Comparison of ENCODE assay signal across 9 cellular contexts in the genomic region with DNA sequence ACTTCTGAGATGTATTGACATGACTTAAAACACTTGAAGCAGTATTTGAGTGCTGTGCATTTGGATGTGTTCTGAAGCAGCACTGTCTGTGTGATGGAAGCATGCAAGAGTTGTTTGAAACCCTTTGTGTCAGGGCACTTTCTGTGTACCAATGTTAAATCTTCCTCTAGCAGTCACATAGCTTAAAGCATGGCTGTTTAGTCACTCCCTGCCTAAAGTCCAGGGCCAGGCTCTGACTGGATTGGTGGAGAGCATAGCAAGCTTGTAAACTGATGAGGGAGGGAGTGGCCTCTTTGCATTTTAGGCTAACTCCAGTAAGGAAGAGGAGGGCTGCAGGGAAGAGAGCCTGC.
DNase-seq lines count a peak whose midpoint lies in the region; ATAC-seq and TF ChIP-seq lines count a peak whose summit lies in the region.
"Had no signal": no experiment of that assay in that cellular context is flagged by ENCODE, and none has a peak within 500 bp of the region (broad histone marks: within the 10 kb centered on the region; RNA-seq: fewer than 3 reads in every experiment).

No MANE protein-coding gene starts in this region.

- H3K36me3 ChIP-seq in GM23248 (ENCODE audit: low read depth) (no peaks in the 10 kb centered on the region), Panc1 (ENCODE audit: control insufficient read depth, insufficient read depth, low read length) (no peaks in the 10 kb centered on the region), neuronal stem cell (replicated peaks in 1 of 2; ENCODE audit: control insufficient read depth in 2 of 2, insufficient read depth in 2 of 2, low read length in 2 of 2) (no peaks in the 10 kb centered on the region)

- H3K4me3 Mint-ChIP-seq in activated naive CD4-positive, alpha-beta T cell treated with anti-CD3 and anti-CD28 coated beads, Interleukin-2, amount 10 ng/mL, durations not matched to agents 7 days and 5 days = no peak overlapping the region
- H3K4me3 Mint-ChIP-seq: activated CD8-positive, alpha-beta memory T cell treated with anti-CD3 and anti-CD28 coated beads, Interleukin-2, amount 10 ng/mL, durations not matched to agents 7 days and 5 days had no signal

- no peaks in the 10 kb centered on the region for H3K27me3 ChIP-seq in GM23248 (replicated peaks; ENCODE audit: insufficient read depth)
- no peaks in the 10 kb centered on the region for H3K27me3 ChIP-seq in Panc1 (ENCODE audit: control insufficient read depth, insufficient read depth, low read length)
- H3K27me3 ChIP-seq in neuronal stem cell (ENCODE audit: control insufficient read depth in 3 of 3, insufficient read depth in 3 of 3, low read depth in 1 of 3, low read length in 3 of 3) = no peaks in the 10 kb centered on the region

- H2AK5ac ChIP-seq in neuronal stem cell (ENCODE audit: low read depth, low read length) = no peak overlapping the region

- peaks cover 9% of the 10 kb centered on the region; the same call in 1 of the 2 replicates for H4K20me1 ChIP-seq in GM23248 (ENCODE audit: insufficient read depth)

- CTCF ChIA-PET in Panc1 (lab: Charles Lee) = no interaction called here
- CTCF ChIA-PET in activated naive CD4-positive, alpha-beta T cell treated with anti-CD3 and anti-CD28 coated beads, Interleukin-2, amount 10 ng/mL, durations not matched to agents 7 days and 5 days (lab: Charles Lee) = no interaction called here

- POLR2A ChIA-PET in Panc1 (lab: Charles Lee) = no interaction called here

- no peak overlapping the region for H4K91ac ChIP-seq in neuronal stem cell (ENCODE audit: low read depth, low read length, poor library complexity)

- no peak overlapping the region for H3K27ac Mint-ChIP-seq in activated naive CD4-positive, alpha-beta T cell treated with anti-CD3 and anti-CD28 coated beads, Interleukin-2, amount 10 ng/mL, durations not matched to agents 7 days and 5 days
- H3K27ac Mint-ChIP-seq: activated CD8-positive, alpha-beta memory T cell treated with anti-CD3 and anti-CD28 coated beads, Interleukin-2, amount 10 ng/mL, durations not matched to agents 7 days and 5 days had no signal

- intact Hi-C loops in Panc1 (cut with micrococcal nuclease; ENCODE audit: unreplicated experiment) = no loop called here

- H3K4ac ChIP-seq in neuronal stem cell (ENCODE audit: low read length) = no peak overlapping the region

- H3K9me2 ChIP-seq in GM23248 (ENCODE audit: insufficient read depth) = no peaks in the 10 kb centered on the region

- H3K14ac ChIP-seq in neuronal stem cell (ENCODE audit: low read length) = no peak overlapping the region

- DNase-seq in GM23248 (peak; percentile 79), Panc1 (ENCODE audit: low read depth, low spot score) (no peak), fibroblast of peridontal ligament (ENCODE audit: extremely low read depth) (peak; percentile 82), neuronal stem cell (ENCODE audit: low spot score) (peak; percentile 31), kidney glomerular epithelial cell (lab: John Stamatoyannopoulos, UW) (no peak)
- DNase-seq in activated naive CD4-positive, alpha-beta T cell treated with anti-CD3 and anti-CD28 coated beads, Interleukin-2, amount 10 ng/mL, durations not matched to agents 7 days and 5 days = no peak
- DNase-seq: activated CD8-positive, alpha-beta memory T cell treated with anti-CD3 and anti-CD28 coated beads, Interleukin-2, amount 10 ng/mL, durations not matched to agents 7 days and 5 days had no signal

- H4K8ac ChIP-seq in neuronal stem cell (ENCODE audit: low read depth, low read length) = no peak overlapping the region

- no peaks in the 10 kb centered on the region for H3K36me3 Mint-ChIP-seq in activated naive CD4-positive, alpha-beta T cell treated with anti-CD3 and anti-CD28 coated beads, Interleukin-2, amount 10 ng/mL, durations not matched to agents 7 days and 5 days

- H3K79me1 ChIP-seq in neuronal stem cell (ENCODE audit: low read depth, low read length) = no peaks in the 10 kb centered on the region

- H3K79me2 ChIP-seq in GM23248 (ENCODE audit: insufficient read depth) = peaks cover 100% of the 10 kb centered on the region

- H3K4me1 ChIP-seq in GM23248 (ENCODE audit: insufficient read depth) (peaks cover 85% of the 10 kb centered on the region), Panc1 (ENCODE audit: control insufficient read depth, insufficient read depth, low read length) (peaks cover 5% of the 10 kb centered on the region; the same call in 1 of the 2 replicates), neuronal stem cell (ENCODE audit: control insufficient read depth in 2 of 2, insufficient read depth in 1 of 2, low read depth in 1 of 2, low read length in 2 of 2) (peaks cover 12 to 16% of the 10 kb centered on the region in 2 donors)

- H3K4me2 ChIP-seq in GM23248 (ENCODE audit: unreplicated experiment) (peak overlapping the region; percentile 62), neuronal stem cell (ENCODE audit: insufficient read depth, low read length, poor library complexity, severe bottlenecking) (no peak overlapping the region)

- H2AFZ ChIP-seq in GM23248 (no peak overlapping the region), neuronal stem cell (ENCODE audit: low read length) (no peak overlapping the region)

- no peak overlapping the region for H3K23ac ChIP-seq in neuronal stem cell (ENCODE audit: low read depth, low read length, poor library complexity)

- H3K27ac ChIP-seq in GM23248 (peak overlapping the region; percentile 83), Panc1 (ENCODE audit: low read length) (no peak overlapping the region; the same call in 1 of the 2 replicates), neuronal stem cell (replicated peaks; ENCODE audit: low read length) (no peak overlapping the region)

- H3K4me3 ChIP-seq in GM23248 = no peak overlapping the region; the same call in 1 of the 2 replicates
- H3K4me3 ChIP-seq in Panc1 (ENCODE audit: low read depth in 2 of 2, low read length in 2 of 2) = no peak overlapping the region
- H3K4me3 ChIP-seq in neuronal stem cell (ENCODE audit: low read length in 2 of 2) = no peak overlapping the region

- H3F3A ChIP-seq in GM23248 (ENCODE audit: insufficient read depth) = peaks cover 78% of the 10 kb centered on the region

- no peaks in the 10 kb centered on the region for H3K9me3 Mint-ChIP-seq in activated naive CD4-positive, alpha-beta T cell treated with anti-CD3 and anti-CD28 coated beads, Interleukin-2, amount 10 ng/mL, durations not matched to agents 7 days and 5 days

- no peak overlapping the region for H2BK120ac ChIP-seq in neuronal stem cell (ENCODE audit: low read depth, low read length)

- 0 out of 2 replicates have a peak, but pooled peaks have one; percentile 25 for ATAC-seq in Panc1
- ATAC-seq in GM18909 (IDR thresholded peaks at IDR 0.05; ENCODE audit: poor library complexity, unreplicated experiment) = no peak
- ATAC-seq in HG03565 (IDR thresholded peaks at IDR 0.05; ENCODE audit: unreplicated experiment) = no peak
- ATAC-seq: activated CD8-positive, alpha-beta memory T cell treated with anti-CD3 and anti-CD28 coated beads, Interleukin-2, amount 10 ng/mL, durations not matched to agents 7 days and 5 days had no signal

- no peak overlapping the region for H2BK12ac ChIP-seq in neuronal stem cell (ENCODE audit: low read length)

- peaks cover 19% of the 10 kb centered on the region for H3K4me1 Mint-ChIP-seq in activated naive CD4-positive, alpha-beta T cell treated with anti-CD3 and anti-CD28 coated beads, Interleukin-2, amount 10 ng/mL, durations not matched to agents 7 days and 5 days

- peaks cover 12% of the 10 kb centered on the region for H3K27me3 Mint-ChIP-seq in activated naive CD4-positive, alpha-beta T cell treated with anti-CD3 and anti-CD28 coated beads, Interleukin-2, amount 10 ng/mL, durations not matched to agents 7 days and 5 days

- H3K9me3 ChIP-seq in GM23248 (ENCODE audit: low read depth) = no peaks in the 10 kb centered on the region
- peaks cover 4% of the 10 kb centered on the region; the same call in 1 of the 2 replicates for H3K9me3 ChIP-seq in Panc1 (ENCODE audit: control insufficient read depth, insufficient read depth, low read depth, low read length)
- peaks cover 0 to 1% of the 10 kb centered on the region in 2 donors for H3K9me3 ChIP-seq in neuronal stem cell (replicated peaks in 1 of 2; ENCODE audit: control insufficient read depth in 2 of 2, insufficient read depth in 1 of 2, low read depth in 1 of 2, low read length in 2 of 2)

- H3K9ac ChIP-seq in GM23248 (peak overlapping the region; percentile 33), neuronal stem cell (ENCODE audit: low read depth, low read length, poor library complexity) (no peak overlapping the region)

- in situ Hi-C loops in GM23248 (cut with MboI) = no loop called here
- in situ Hi-C loops in Panc1 (cut with HindIII; ENCODE audit: low pct_unique_long_range_greater_than_20kb, low sequenced_read_pairs) = no loop called here

- H3K18ac ChIP-seq in neuronal stem cell (ENCODE audit: low read length) = no peak overlapping the region

- H2BK15ac ChIP-seq in neuronal stem cell (ENCODE audit: low read length) = no peak overlapping the region

- no peak overlapping the region for H2BK5ac ChIP-seq in neuronal stem cell (ENCODE audit: low read length)

- no TSS peak for BruUV-seq in Panc1 (replicated peaks; lab: Mats Ljungman, UMichigan)

- no peak for TF ChIP-seq CTCF in Panc1 (IDR thresholded peaks at IDR 0.05)

Comparison
In these comparisons a context has a peak if more than half of its experiments do, and no peak if none do; other contexts are left out.
1. DNase-seq: peak in GM23248 (single experiment), fibroblast of peridontal ligament (single experiment) and neuronal stem cell (single experiment); none in Panc1 (single experiment), activated naive CD4-positive, alpha-beta T cell treated with anti-CD3 and anti-CD28 coated beads, Interleukin-2, amount 10 ng/mL, durations not matched to agents 7 days and 5 days (single experiment) and kidney glomerular epithelial cell (single experiment).